25 cellular contexts compared by ENCODE assay signal in genomic region chr10:17141504-17142229, GRCh38. TPM values are rescaled to one million over a fixed set of nuclear protein-coding genes. Genes with fewer than 3 reads are reported as not detected.
DNase-seq lines count a peak whose midpoint lies in the region; ATAC-seq and TF ChIP-seq lines count a peak whose summit lies in the region.
"Had no signal": no experiment of that assay in that cellular context is flagged by ENCODE, and none has a peak within 500 bp of the region (broad histone marks: within the 10 kb centered on the region; RNA-seq: fewer than 3 reads in every experiment).

No MANE protein-coding gene starts in this region.

- no peak overlapping the region for H3K4me3 ChIP-seq in DND-41 (ENCODE audit: low read depth in 1 of 2, low read length in 2 of 2)
- no peak overlapping the region for H3K4me3 ChIP-seq in coronary artery
- H3K4me3 ChIP-seq: BLaER1 treated with 17β-estradiol and CSF1 and Interleukin-3, amounts not matched to agents 10 nM and 100 nM; K562; Peyer's patch; SJCRH30 had no signal

- no peak for DNase-seq in activated CD4-positive, alpha-beta T cell treated with anti-CD3 and anti-CD28 coated beads, Interleukin-2, amount 10 ng/mL, durations not matched to agents 7 days and 5 days
- no peak for DNase-seq in activated CD4-positive, alpha-beta T cell treated with anti-CD3 and anti-CD28 coated beads, Interleukin-2, amount 50 U/mL, for 4 hours
- DNase-seq in DND-41 (no peak), T-cell (no peak), MV-4-11 (lab: John Stamatoyannopoulos, UW) (no peak), coronary artery (ENCODE audit: low spot score) (no peak)
- DNase-seq in naive thymus-derived CD8-positive, alpha-beta T cell, result peak in 1 of 10 donors; percentile 2
- DNase-seq: CD8-positive, alpha-beta memory T cell; DMS53; EL; GF-D8; H7; HFFc6; NCI-H1092 treated with DMSO at 0.1 percent for 48 hours; NCI-H146; NCI-H2029; NCI-H226; NCI-H510A treated with DMSO at 0.1 percent for 48 hours; NCI-H82; Peyer's patch; SJCRH30 had no signal

- POLR2A ChIA-PET in activated CD4-positive, alpha-beta T cell treated with anti-CD3 and anti-CD28 coated beads, Interleukin-2, amount 10 ng/mL, durations not matched to agents 7 days and 5 days (lab: Charles Lee), result interaction anchor here (0.5 kb wide), 1 partner anchor 9 kb away, joined by 5 read pairs; no protein-coding TSS in a partner anchor
- POLR2A ChIA-PET in T-cell (lab: Charles Lee), result interaction anchor here in 1 of 2 donors (0.7 kb wide), 1 partner anchor 205 kb away, joined by 3 read pairs; no protein-coding TSS in a partner anchor
- POLR2A ChIA-PET in naive thymus-derived CD8-positive, alpha-beta T cell (lab: Charles Lee), result interaction anchor here (0.6 kb wide), 1 partner anchor 1927 kb away, joined by 3 read pairs; no protein-coding TSS in a partner anchor

- no peak overlapping the region for H3K4me3 Mint-ChIP-seq in activated CD4-positive, alpha-beta T cell treated with anti-CD3 and anti-CD28 coated beads, Interleukin-2, amount 10 ng/mL, durations not matched to agents 7 days and 5 days
- no peak overlapping the region for H3K4me3 Mint-ChIP-seq in T-cell
- no peak overlapping the region for H3K4me3 Mint-ChIP-seq in naive thymus-derived CD8-positive, alpha-beta T cell
- H3K4me3 Mint-ChIP-seq: CD8-positive, alpha-beta memory T cell; HFFc6 had no signal

- no peak overlapping the region for H3K4me2 ChIP-seq in DND-41 (ENCODE audit: insufficient read depth, low read length)
- H3K4me2 ChIP-seq: BLaER1 treated with 17β-estradiol and CSF1 and Interleukin-3, amounts not matched to agents 10 nM and 100 nM had no signal

- H3K27ac Mint-ChIP-seq in activated CD4-positive, alpha-beta T cell treated with anti-CD3 and anti-CD28 coated beads, Interleukin-2, amount 10 ng/mL, durations not matched to agents 7 days and 5 days, result peak overlapping the region; percentile 34
- H3K27ac Mint-ChIP-seq in T-cell, result peak overlapping the region; percentile 24 to 41
- peak overlapping the region in 4 of 10 donors; percentile 8 to 49 (median 24) for H3K27ac Mint-ChIP-seq in naive thymus-derived CD8-positive, alpha-beta T cell
- H3K27ac Mint-ChIP-seq: HFFc6 had no signal

- ATAC-seq in DND-41 (ENCODE audit: insufficient read depth, low read depth), result peak; percentile 50; the same call in 1 of the 3 replicates
- ATAC-seq in T-cell (replicated peaks in 1 of 4), result peak in 2 of 4 experiments; percentile 30 to 65
- ATAC-seq in naive thymus-derived CD8-positive, alpha-beta T cell, result peak; percentile 33 to 40
- ATAC-seq in GM18868 (IDR thresholded peaks at IDR 0.05; ENCODE audit: unreplicated experiment), result no peak
- ATAC-seq: K562 had no signal

- no peak overlapping the region for H3K27ac ChIP-seq in DND-41 (ENCODE audit: low read length)
- H3K27ac ChIP-seq in coronary artery, result no peak overlapping the region
- H3K27ac ChIP-seq: 22Rv1; BLaER1 treated with 17β-estradiol and CSF1 and Interleukin-3, amounts not matched to agents 10 nM and 100 nM; Peyer's patch; SJCRH30 had no signal

- H2AFZ ChIP-seq in DND-41 (ENCODE audit: low read depth, low read length), result no peak overlapping the region

- no peaks in the 10 kb centered on the region for H3K79me2 ChIP-seq in DND-41 (ENCODE audit: insufficient read depth, low read length)

- H3K9me3 ChIP-seq in DND-41 (ENCODE audit: insufficient read depth, low read length, severe bottlenecking), result no peaks in the 10 kb centered on the region
- H3K9me3 ChIP-seq: Peyer's patch, SJCRH30 had no signal

- H3K4me1 ChIP-seq in DND-41 (ENCODE audit: insufficient read depth, low read length), result no peaks in the 10 kb centered on the region
- H3K4me1 ChIP-seq: BLaER1 treated with 17β-estradiol and CSF1 and Interleukin-3, amounts not matched to agents 10 nM and 100 nM had no signal

- no peaks in the 10 kb centered on the region for H3K27me3 ChIP-seq in DND-41 (ENCODE audit: insufficient read depth, low read length, poor library complexity)
- H3K27me3 ChIP-seq: BLaER1 treated with 17β-estradiol and CSF1 and Interleukin-3, amounts not matched to agents 10 nM and 100 nM; Peyer's patch; SJCRH30 had no signal

- peaks cover 12% of the 10 kb centered on the region for H3K36me3 Mint-ChIP-seq in activated CD4-positive, alpha-beta T cell treated with anti-CD3 and anti-CD28 coated beads, Interleukin-2, amount 10 ng/mL, durations not matched to agents 7 days and 5 days (ENCODE audit: low read depth)
- peaks cover 4% of the 10 kb centered on the region for H3K36me3 Mint-ChIP-seq in T-cell
- peaks cover 0 to 10% (median 0%) of the 10 kb centered on the region in 3 donors for H3K36me3 Mint-ChIP-seq in naive thymus-derived CD8-positive, alpha-beta T cell

- H3K36me3 ChIP-seq in DND-41 (ENCODE audit: insufficient read depth, low read length), result no peaks in the 10 kb centered on the region
- H3K36me3 ChIP-seq: BLaER1 treated with 17β-estradiol and CSF1 and Interleukin-3, amounts not matched to agents 10 nM and 100 nM; Peyer's patch; SJCRH30 had no signal

- H4K20me1 ChIP-seq in DND-41 (ENCODE audit: insufficient read depth, low read length), result no peaks in the 10 kb centered on the region
- H4K20me1 ChIP-seq: BLaER1 treated with 17β-estradiol and CSF1 and Interleukin-3, amounts not matched to agents 10 nM and 100 nM had no signal

- no peak for TF ChIP-seq CTCF in DND-41 (IDR thresholded peaks at IDR 0.05; ENCODE audit: borderline replicate concordance, extremely low read depth, low read length, poor library complexity, severe bottlenecking)
- TF ChIP-seq CTCF in coronary artery (IDR thresholded peaks at IDR 0.05), result no peak

- H3K27me3 Mint-ChIP-seq in activated CD4-positive, alpha-beta T cell treated with anti-CD3 and anti-CD28 coated beads, Interleukin-2, amount 10 ng/mL, durations not matched to agents 7 days and 5 days, result no peaks in the 10 kb centered on the region
- no peaks in the 10 kb centered on the region for H3K27me3 Mint-ChIP-seq in T-cell
- no peaks in the 10 kb centered on the region for H3K27me3 Mint-ChIP-seq in naive thymus-derived CD8-positive, alpha-beta T cell
- H3K27me3 Mint-ChIP-seq: CD8-positive, alpha-beta memory T cell had no signal

- peaks cover 33% of the 10 kb centered on the region for H3K4me1 Mint-ChIP-seq in activated CD4-positive, alpha-beta T cell treated with anti-CD3 and anti-CD28 coated beads, Interleukin-2, amount 10 ng/mL, durations not matched to agents 7 days and 5 days
- H3K4me1 Mint-ChIP-seq in T-cell, result peaks cover 19 to 26% (median 26%) of the 10 kb centered on the region in 3 donors
- H3K4me1 Mint-ChIP-seq in naive thymus-derived CD8-positive, alpha-beta T cell, result peaks cover 5 to 14% (median 10%) of the 10 kb centered on the region in 4 donors

- H3K9me3 Mint-ChIP-seq in activated CD4-positive, alpha-beta T cell treated with anti-CD3 and anti-CD28 coated beads, Interleukin-2, amount 10 ng/mL, durations not matched to agents 7 days and 5 days, result peaks cover 11% of the 10 kb centered on the region
- H3K9me3 Mint-ChIP-seq in T-cell, result peaks cover 0 to 3% (median 0%) of the 10 kb centered on the region in 3 donors
- peaks cover 0 to 4% (median 0%) of the 10 kb centered on the region in 9 donors for H3K9me3 Mint-ChIP-seq in naive thymus-derived CD8-positive, alpha-beta T cell

- CTCF ChIA-PET in activated CD4-positive, alpha-beta T cell treated with anti-CD3 and anti-CD28 coated beads, Interleukin-2, amount 10 ng/mL, durations not matched to agents 7 days and 5 days (lab: Charles Lee), result no interaction called here
- CTCF ChIA-PET in T-cell (lab: Charles Lee), result no interaction called here

- no peak overlapping the region for H3K9ac ChIP-seq in DND-41 (ENCODE audit: low read depth, low read length)
- H3K9ac ChIP-seq: BLaER1 treated with 17β-estradiol and CSF1 and Interleukin-3, amounts not matched to agents 10 nM and 100 nM had no signal

RNA-seq across cellular contexts. Expression of gene CUBN, which starts 12.1 kb away (rescaled TPM):
- total RNA-seq in activated CD4-positive, alpha-beta T cell treated with anti-CD3 and anti-CD28 coated beads, Interleukin-2, amount 10 ng/mL, durations not matched to agents 7 days and 5 days, result 1 to 10 TPM; 2.4 to 2.5 TPM
- 10 to 100 TPM in 1 of 5 donors, 1 to 10 TPM in 4; 6.3 to 11.4 (median 8.6) TPM for total RNA-seq in T-cell
- 10 to 100 TPM in 1 of 2 experiments, 1 to 10 TPM in 1; 9.5 to 12.2 TPM for total RNA-seq in naive thymus-derived CD8-positive, alpha-beta T cell
- polyA plus RNA-seq in naive thymus-derived CD8-positive, alpha-beta T cell, result under 1 TPM; 0.09 to 0.92 (median 0.11) TPM

RNA-seq across cellular contexts. Expression of gene TRDMT1, which starts 59.8 kb away (rescaled TPM):
- total RNA-seq in activated CD4-positive, alpha-beta T cell treated with anti-CD3 and anti-CD28 coated beads, Interleukin-2, amount 10 ng/mL, durations not matched to agents 7 days and 5 days, result 10 to 100 TPM; 14.1 to 17.2 TPM
- 10 to 100 TPM; 14.1 to 22.6 (median 20.5) TPM for total RNA-seq in T-cell
- total RNA-seq in naive thymus-derived CD8-positive, alpha-beta T cell, result 10 to 100 TPM; 17.9 to 22.6 TPM
- polyA plus RNA-seq in naive thymus-derived CD8-positive, alpha-beta T cell, result 10 to 100 TPM in 2 of 3 donors, 1 to 10 TPM in 1; 6.9 to 10.7 (median 10.6) TPM
